1 cellular context compared by ENCODE assay signal in the genomic region with DNA sequence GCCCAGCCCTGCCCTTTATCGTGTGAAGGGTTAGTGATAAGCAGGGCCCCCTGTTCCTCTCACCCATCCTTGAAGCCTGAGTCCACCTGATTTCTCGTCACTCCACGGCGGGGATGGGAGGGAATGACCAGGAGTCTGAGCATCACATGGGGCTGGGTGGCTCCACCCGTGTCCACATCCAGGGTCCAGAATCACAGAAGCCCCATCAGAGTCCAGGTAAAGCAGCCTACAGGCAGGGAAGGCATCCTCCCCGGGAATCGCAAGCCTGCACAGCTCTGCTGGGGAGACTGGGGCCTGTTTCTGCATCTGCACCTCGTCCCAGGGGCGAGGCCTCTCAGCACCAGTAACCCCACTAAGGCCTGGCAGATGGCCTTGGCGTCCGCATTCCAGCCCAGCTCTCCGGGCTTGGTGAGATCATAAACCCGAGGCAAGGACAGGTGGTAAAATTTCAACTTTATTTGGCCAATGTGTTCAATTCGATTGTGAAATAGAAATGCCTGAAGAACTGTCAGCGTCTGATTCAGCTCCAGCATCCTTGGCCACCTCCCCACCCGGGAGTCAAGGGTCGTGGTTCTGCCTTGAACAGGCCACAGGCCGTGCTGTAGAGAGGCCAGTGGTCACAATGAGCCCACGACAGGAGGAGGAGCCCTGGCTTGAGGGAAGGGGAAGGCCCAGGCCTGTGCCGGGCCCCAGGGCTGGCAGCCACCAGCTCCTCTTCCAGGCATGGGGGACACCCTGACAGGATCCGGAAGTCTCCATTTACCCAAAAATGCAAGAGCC.
TF ChIP-seq lines count a peak whose summit lies in the region.

No MANE protein-coding gene starts in this region.

TF ChIP-seq in GM23338, 12 proteins besides CTCF, POLR2A, EP300 and RAD21:
- TF ChIP-seq POLR2AphosphoS5 (IDR thresholded peaks at IDR 0.05; ENCODE audit: low read depth), result no peak
- no peak for TF ChIP-seq CREB1 (CRISPR knock-in tag; IDR thresholded peaks at IDR 0.05; ENCODE audit: low read depth)
- TF ChIP-seq EZH2phosphoT487 (IDR thresholded peaks at IDR 0.05; ENCODE audit: unreplicated experiment), result no peak
- TF ChIP-seq, protein P1, sequence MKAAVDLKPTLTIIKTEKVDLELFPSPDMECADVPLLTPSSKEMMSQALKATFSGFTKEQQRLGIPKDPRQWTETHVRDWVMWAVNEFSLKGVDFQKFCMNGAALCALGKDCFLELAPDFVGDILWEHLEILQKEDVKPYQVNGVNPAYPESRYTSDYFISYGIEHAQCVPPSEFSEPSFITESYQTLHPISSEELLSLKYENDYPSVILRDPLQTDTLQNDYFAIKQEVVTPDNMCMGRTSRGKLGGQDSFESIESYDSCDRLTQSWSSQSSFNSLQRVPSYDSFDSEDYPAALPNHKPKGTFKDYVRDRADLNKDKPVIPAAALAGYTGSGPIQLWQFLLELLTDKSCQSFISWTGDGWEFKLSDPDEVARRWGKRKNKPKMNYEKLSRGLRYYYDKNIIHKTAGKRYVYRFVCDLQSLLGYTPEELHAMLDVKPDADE (IDR thresholded peaks at IDR 0.05), result no peak
- TF ChIP-seq, protein P2, sequence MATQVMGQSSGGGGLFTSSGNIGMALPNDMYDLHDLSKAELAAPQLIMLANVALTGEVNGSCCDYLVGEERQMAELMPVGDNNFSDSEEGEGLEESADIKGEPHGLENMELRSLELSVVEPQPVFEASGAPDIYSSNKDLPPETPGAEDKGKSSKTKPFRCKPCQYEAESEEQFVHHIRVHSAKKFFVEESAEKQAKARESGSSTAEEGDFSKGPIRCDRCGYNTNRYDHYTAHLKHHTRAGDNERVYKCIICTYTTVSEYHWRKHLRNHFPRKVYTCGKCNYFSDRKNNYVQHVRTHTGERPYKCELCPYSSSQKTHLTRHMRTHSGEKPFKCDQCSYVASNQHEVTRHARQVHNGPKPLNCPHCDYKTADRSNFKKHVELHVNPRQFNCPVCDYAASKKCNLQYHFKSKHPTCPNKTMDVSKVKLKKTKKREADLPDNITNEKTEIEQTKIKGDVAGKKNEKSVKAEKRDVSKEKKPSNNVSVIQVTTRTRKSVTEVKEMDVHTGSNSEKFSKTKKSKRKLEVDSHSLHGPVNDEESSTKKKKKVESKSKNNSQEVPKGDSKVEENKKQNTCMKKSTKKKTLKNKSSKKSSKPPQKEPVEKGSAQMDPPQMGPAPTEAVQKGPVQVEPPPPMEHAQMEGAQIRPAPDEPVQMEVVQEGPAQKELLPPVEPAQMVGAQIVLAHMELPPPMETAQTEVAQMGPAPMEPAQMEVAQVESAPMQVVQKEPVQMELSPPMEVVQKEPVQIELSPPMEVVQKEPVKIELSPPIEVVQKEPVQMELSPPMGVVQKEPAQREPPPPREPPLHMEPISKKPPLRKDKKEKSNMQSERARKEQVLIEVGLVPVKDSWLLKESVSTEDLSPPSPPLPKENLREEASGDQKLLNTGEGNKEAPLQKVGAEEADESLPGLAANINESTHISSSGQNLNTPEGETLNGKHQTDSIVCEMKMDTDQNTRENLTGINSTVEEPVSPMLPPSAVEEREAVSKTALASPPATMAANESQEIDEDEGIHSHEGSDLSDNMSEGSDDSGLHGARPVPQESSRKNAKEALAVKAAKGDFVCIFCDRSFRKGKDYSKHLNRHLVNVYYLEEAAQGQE (IDR thresholded peaks at IDR 0.05; ENCODE audit: unreplicated experiment), result no peak
- TF ChIP-seq ZNF331 (CRISPR knock-in tag; IDR thresholded peaks at IDR 0.05; ENCODE audit: low read depth), result no peak
- TF ChIP-seq, protein P3, sequence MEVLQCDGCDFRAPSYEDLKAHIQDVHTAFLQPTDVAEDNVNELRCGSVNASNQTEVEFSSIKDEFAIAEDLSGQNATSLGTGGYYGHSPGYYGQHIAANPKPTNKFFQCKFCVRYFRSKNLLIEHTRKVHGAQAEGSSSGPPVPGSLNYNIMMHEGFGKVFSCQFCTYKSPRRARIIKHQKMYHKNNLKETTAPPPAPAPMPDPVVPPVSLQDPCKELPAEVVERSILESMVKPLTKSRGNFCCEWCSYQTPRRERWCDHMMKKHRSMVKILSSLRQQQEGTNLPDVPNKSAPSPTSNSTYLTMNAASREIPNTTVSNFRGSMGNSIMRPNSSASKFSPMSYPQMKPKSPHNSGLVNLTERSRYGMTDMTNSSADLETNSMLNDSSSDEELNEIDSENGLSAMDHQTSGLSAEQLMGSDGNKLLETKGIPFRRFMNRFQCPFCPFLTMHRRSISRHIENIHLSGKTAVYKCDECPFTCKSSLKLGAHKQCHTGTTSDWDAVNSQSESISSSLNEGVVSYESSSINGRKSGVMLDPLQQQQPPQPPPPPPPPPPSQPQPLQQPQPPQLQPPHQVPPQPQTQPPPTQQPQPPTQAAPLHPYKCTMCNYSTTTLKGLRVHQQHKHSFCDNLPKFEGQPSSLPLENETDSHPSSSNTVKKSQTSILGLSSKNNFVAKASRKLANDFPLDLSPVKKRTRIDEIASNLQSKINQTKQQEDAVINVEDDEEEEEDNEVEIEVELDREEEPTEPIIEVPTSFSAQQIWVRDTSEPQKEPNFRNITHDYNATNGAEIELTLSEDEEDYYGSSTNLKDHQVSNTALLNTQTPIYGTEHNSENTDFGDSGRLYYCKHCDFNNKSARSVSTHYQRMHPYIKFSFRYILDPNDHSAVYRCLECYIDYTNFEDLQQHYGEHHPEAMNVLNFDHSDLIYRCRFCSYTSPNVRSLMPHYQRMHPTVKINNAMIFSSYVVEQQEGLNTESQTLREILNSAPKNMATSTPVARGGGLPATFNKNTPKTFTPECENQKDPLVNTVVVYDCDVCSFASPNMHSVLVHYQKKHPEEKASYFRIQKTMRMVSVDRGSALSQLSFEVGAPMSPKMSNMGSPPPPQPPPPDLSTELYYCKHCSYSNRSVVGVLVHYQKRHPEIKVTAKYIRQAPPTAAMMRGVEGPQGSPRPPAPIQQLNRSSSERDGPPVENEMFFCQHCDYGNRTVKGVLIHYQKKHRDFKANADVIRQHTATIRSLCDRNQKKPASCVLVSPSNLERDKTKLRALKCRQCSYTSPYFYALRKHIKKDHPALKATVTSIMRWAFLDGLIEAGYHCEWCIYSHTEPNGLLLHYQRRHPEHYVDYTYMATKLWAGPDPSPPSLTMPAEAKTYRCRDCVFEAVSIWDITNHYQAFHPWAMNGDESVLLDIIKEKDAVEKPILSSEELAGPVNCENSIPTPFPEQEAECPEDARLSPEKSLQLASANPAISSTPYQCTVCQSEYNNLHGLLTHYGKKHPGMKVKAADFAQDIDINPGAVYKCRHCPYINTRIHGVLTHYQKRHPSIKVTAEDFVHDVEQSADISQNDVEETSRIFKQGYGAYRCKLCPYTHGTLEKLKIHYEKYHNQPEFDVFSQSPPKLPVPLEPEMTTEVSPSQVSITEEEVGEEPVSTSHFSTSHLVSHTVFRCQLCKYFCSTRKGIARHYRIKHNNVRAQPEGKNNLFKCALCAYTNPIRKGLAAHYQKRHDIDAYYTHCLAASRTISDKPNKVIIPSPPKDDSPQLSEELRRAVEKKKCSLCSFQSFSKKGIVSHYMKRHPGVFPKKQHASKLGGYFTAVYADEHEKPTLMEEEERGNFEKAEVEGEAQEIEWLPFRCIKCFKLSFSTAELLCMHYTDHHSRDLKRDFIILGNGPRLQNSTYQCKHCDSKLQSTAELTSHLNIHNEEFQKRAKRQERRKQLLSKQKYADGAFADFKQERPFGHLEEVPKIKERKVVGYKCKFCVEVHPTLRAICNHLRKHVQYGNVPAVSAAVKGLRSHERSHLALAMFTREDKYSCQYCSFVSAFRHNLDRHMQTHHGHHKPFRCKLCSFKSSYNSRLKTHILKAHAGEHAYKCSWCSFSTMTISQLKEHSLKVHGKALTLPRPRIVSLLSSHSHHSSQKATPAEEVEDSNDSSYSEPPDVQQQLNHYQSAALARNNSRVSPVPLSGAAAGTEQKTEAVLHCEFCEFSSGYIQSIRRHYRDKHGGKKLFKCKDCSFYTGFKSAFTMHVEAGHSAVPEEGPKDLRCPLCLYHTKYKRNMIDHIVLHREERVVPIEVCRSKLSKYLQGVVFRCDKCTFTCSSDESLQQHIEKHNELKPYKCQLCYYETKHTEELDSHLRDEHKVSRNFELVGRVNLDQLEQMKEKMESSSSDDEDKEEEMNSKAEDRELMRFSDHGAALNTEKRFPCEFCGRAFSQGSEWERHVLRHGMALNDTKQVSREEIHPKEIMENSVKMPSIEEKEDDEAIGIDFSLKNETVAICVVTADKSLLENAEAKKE (CRISPR knock-in tag; IDR thresholded peaks at IDR 0.05), result no peak
- TF ChIP-seq JUNB (IDR thresholded peaks at IDR 0.05; ENCODE audit: unreplicated experiment), result no peak
- TF ChIP-seq NANOG (IDR thresholded peaks at IDR 0.05; ENCODE audit: borderline replicate concordance), result no peak
- TF ChIP-seq STAT1 (IDR thresholded peaks at IDR 0.05; ENCODE audit: unreplicated experiment), result no peak
- no peak for TF ChIP-seq EZH2 (IDR thresholded peaks at IDR 0.05; ENCODE audit: low read depth, unreplicated experiment)
- TF ChIP-seq ZNF114 (CRISPR knock-in tag; IDR thresholded peaks at IDR 0.05), result no peak
TF ChIP-seq in GM23338: peak in this region for 0.
